Comparison of ENCODE assay signal across 8 cellular contexts in the genomic region with DNA sequence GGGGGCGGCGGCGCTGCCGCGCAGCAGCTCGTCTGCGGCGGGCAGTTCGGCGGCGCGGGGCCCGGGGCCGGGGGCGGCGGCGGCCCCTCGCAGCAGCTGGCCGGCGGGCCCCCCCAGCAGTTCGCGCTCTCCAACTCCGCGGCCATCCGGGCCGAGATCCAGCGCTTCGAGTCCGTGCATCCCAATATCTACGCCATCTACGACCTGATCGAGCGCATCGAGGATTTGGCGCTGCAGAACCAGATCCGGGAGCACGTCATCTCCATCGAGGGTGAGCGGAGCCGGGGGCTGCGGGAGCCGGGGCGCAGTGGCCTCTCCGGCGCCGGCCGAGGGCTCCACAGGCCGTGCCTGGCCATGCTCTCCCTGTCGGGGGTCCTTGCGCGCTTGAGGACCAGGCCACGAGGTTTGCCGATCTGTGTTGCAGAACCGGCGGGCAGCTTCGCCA. TPM values are rescaled to one million over a fixed set of nuclear protein-coding genes. Genes with fewer than 3 reads are reported as not detected.
DNase-seq lines count a peak whose midpoint lies in the region; ATAC-seq, FAIRE-seq and TF ChIP-seq lines count a peak whose summit lies in the region.

No MANE protein-coding gene starts in this region.

- H3K79me2 ChIP-seq in H1 (ENCODE audit: control insufficient read depth in 1 of 2, insufficient read depth in 2 of 2, low read length in 2 of 2) = peaks cover 0 to 40% of the 10 kb centered on the region in 2 experiments; a peak in 2 of 4 replicates

- peak overlapping the region; percentile 15 for H3K18ac ChIP-seq in H1 (ENCODE audit: extremely low read depth, low read length)

- H3K36me3 Mint-ChIP-seq in natural killer cell = no peaks in the 10 kb centered on the region

- peaks cover 5% of the 10 kb centered on the region for H3K79me1 ChIP-seq in H1 (ENCODE audit: low read depth, low read length)

- no peak for FAIRE-seq in H1 (lab: Jason Lieb, UNC)

- no peaks in the 10 kb centered on the region for H3K27me3 Mint-ChIP-seq in natural killer cell (ENCODE audit: low read depth in 2 of 2)

- H3K9me3 Mint-ChIP-seq in natural killer cell = no peaks in the 10 kb centered on the region

- H2AK5ac ChIP-seq in H1 (ENCODE audit: low read depth, low read length) = no peak overlapping the region

- H4K8ac ChIP-seq in H1 (ENCODE audit: extremely low read depth, insufficient read depth, low read length) = peak overlapping the region; percentile 47

- TF ChIP-seq CTCF in H1 (IDR thresholded peaks at IDR 0.05; ENCODE audit: control extremely low read depth in 1 of 3, insufficient read depth in 1 of 3, low read depth in 1 of 3, low read length in 3 of 3) = no peak
- no peak for TF ChIP-seq CTCF in natural killer cell (IDR thresholded peaks at IDR 0.05)

- DNase-seq in activated naive CD4-positive, alpha-beta T cell treated with Interleukin-2 at 50 U/mL for 16 hours = peak; percentile 38
- no peak for DNase-seq in activated naive CD4-positive, alpha-beta T cell (lab: John Stamatoyannopoulos, UW)
- DNase-seq in H1 (ENCODE audit: low read depth in 1 of 2, low spot score in 2 of 2) (peak in 1 of 2 experiments; percentile 74), natural killer cell (no peak), SHP77 treated with DMSO at 0.1 percent for 48 hours (lab: John Stamatoyannopoulos, UW) (no peak)

- H2BK120ac ChIP-seq in H1 (replicated peaks; ENCODE audit: low read depth, low read length) = no peak overlapping the region

- no peak overlapping the region for H3K14ac ChIP-seq in H1 (ENCODE audit: insufficient read length)

- H3K27me3 ChIP-seq in H1 (replicated peaks in 1 of 4; ENCODE audit: control insufficient read depth in 3 of 4, extremely low read depth in 1 of 4, insufficient read depth in 3 of 4, low read length in 3 of 4) = peaks cover 0 to 28% (median 14%) of the 10 kb centered on the region in 4 experiments; a peak in 6 of 7 replicates

- CTCF ChIA-PET in H1 (lab: Charles Lee; ENCODE audit: partially characterized antibody) = interaction anchor here (1.0 to 15.1 kb wide), 5 partner anchors 10 to 158 kb away, joined by 3 to 448 read pairs (median 17); no protein-coding TSS in a partner anchor

- H3K4me2 ChIP-seq in H1 (ENCODE audit: insufficient read depth in 1 of 2, low read depth in 2 of 2, low read length in 2 of 2) = peak overlapping the region; percentile 73 to 83

- peaks cover 27 to 37% of the 10 kb centered on the region in 2 experiments for H4K20me1 ChIP-seq in H1 (replicated peaks in 1 of 2; ENCODE audit: control insufficient read depth in 1 of 2, insufficient read depth in 2 of 2, low read length in 2 of 2)

- H4K91ac ChIP-seq in H1 (replicated peaks; ENCODE audit: insufficient read length, low read length) = peak overlapping the region; percentile 71

- WGBS in H1 (ENCODE audit: extremely low coverage in 1 of 2, insufficient coverage in 1 of 2, insufficient read length in 1 of 2, insufficient replicate concordance in 2 of 2, low coverage in 1 of 2, low lambda C conversion rate in 2 of 2, missing lambda C conversion rate in 1 of 2), 2 experiments = 3% methylated on average over 18 of the region's 56 CpGs; no CpG with 5 or more reads in 1 of the 2 experiments

- H2BK12ac ChIP-seq in H1 (ENCODE audit: low read depth, low read length) = no peak overlapping the region

- H3K9me3 ChIP-seq in H1 (ENCODE audit: insufficient read depth in 2 of 2, low read depth in 1 of 2, low read length in 1 of 2) = no peaks in the 10 kb centered on the region

- H2AFZ ChIP-seq in H1 (ENCODE audit: low read length) = no peak overlapping the region

- H2BK20ac ChIP-seq in H1 (ENCODE audit: low read length) = no peak overlapping the region

- H3K4me3 Mint-ChIP-seq in natural killer cell = peak overlapping the region; percentile 91

- peak overlapping the region; percentile 26 to 80 for H3K27ac Mint-ChIP-seq in natural killer cell

- no peak for TF ChIP-seq EP300 in H1 (IDR thresholded peaks at IDR 0.05; ENCODE audit: borderline replicate concordance in 1 of 2, low read depth in 2 of 2, low read length in 2 of 2)

- H2BK5ac ChIP-seq in H1 (ENCODE audit: low read depth, low read length) = no peak overlapping the region

- H3K4me3 ChIP-seq in H1 (ENCODE audit: extremely low read depth in 1 of 4, insufficient read depth in 2 of 4, low read depth in 3 of 4, low read length in 4 of 4) = peak overlapping the region; percentile 58 to 75 (median 66)

- no peaks in the 10 kb centered on the region for H3K36me3 ChIP-seq in H1 (ENCODE audit: control insufficient read depth in 2 of 4, insufficient read depth in 4 of 4, low read length in 3 of 4)

- no peak overlapping the region for H3K27ac ChIP-seq in H1 (ENCODE audit: low read depth, low read length)

- H4K5ac ChIP-seq in H1 (ENCODE audit: insufficient read length, low read depth, low read length) = no peak overlapping the region

- POLR2A ChIA-PET in H1 (lab: Charles Lee; ENCODE audit: partially characterized antibody) = interaction anchor here (1.2 to 4.9 kb wide), 2 partner anchors 9 to 29 kb away, joined by 3 to 33 read pairs; a partner anchor contains a TSS

- no peak for TF ChIP-seq RAD21 in H1 (IDR thresholded peaks at IDR 0.05 in 1 of 2, conservative IDR thresholded peaks at IDR 0.05 in 1 of 2; ENCODE audit: low read depth in 2 of 2, low read length in 2 of 2)

- peak; percentile 1; the same call in 1 of the 3 replicates for ATAC-seq in SK-N-SH treated with all-trans-retinoic acid at 6 μM for 48 hours
- ATAC-seq in natural killer cell = no peak
- no peak for ATAC-seq in GM19395 (IDR thresholded peaks at IDR 0.05; ENCODE audit: unreplicated experiment)
- ATAC-seq in HG03175 (IDR thresholded peaks at IDR 0.05; ENCODE audit: unreplicated experiment) = no peak

- peak overlapping the region; percentile 62 for H3K4ac ChIP-seq in H1 (replicated peaks; ENCODE audit: insufficient read length, low read depth, low read length)

- peak overlapping the region; percentile 35 to 67 (median 53); a peak in 5 of 7 replicates for H3K9ac ChIP-seq in H1 (replicated peaks in 1 of 4; ENCODE audit: extremely low read depth in 1 of 4, low read depth in 3 of 4, low read length in 3 of 4)

- peaks cover 6 to 45% (median 29%) of the 10 kb centered on the region in 4 experiments for H3K4me1 ChIP-seq in H1 (replicated peaks in 1 of 4; ENCODE audit: control insufficient read depth in 3 of 4, insufficient read depth in 4 of 4, low read length in 3 of 4)

- intact Hi-C loops in natural killer cell (cut with micrococcal nuclease) = no loop called here

- H3K23ac ChIP-seq in H1 (ENCODE audit: insufficient read length) = no peak overlapping the region

- no peak for TF ChIP-seq POLR2A in H1 (IDR thresholded peaks at IDR 0.05; ENCODE audit: control extremely low read depth in 1 of 2, low read depth in 2 of 2, low read length in 2 of 2)

- no peak overlapping the region for H2BK15ac ChIP-seq in H1 (ENCODE audit: low read length)

- H3K56ac ChIP-seq in H1 (replicated peaks; ENCODE audit: insufficient read length, low read depth, low read length) = no peak overlapping the region

- H3K23me2 ChIP-seq in H1 (ENCODE audit: low read depth, low read length) = peaks cover 25% of the 10 kb centered on the region

- peaks cover 48 to 61% of the 10 kb centered on the region in 2 donors for H3K4me1 Mint-ChIP-seq in natural killer cell

RNA-seq across cellular contexts. Expression of a gene that starts 0.5 kb away (rescaled TPM):
- 66.4 and 68.1 TPM in 2 replicates for total RNA-seq in H1 (2021; fragmentation: NEBNext Ultra II Directional; extraction: Animal tissue kit (Norgen Biotek cat#: 25700))
- polyA plus RNA-seq in H1 (2011; rRNA removed) = 120 and 194 TPM in 2 replicates
- polyA plus RNA-seq in H1 (2011; cell fraction: cytosol; rRNA removed) = 90.4 TPM
- polyA plus RNA-seq in H1 (2011; cell fraction: nucleus; rRNA removed) = 258 TPM
- 70.1 to 77.1 TPM (median 74.6 TPM) in 4 replicates for polyA plus RNA-seq in H1 (2012, experiment 1 of 2)
- 48.0 TPM for polyA plus RNA-seq in H1 (2012, experiment 2 of 2)
- polyA plus RNA-seq in H1 (2013, experiment 1 of 2) = 33.4 TPM
- 33.2 TPM for polyA plus RNA-seq in H1 (2013, experiment 2 of 2)
- 27.8 and 33.8 TPM in 2 replicates for polyA minus RNA-seq in H1 (2011; rRNA and poly(A)+ RNA removed)
- 47.5 TPM for polyA minus RNA-seq in H1 (2011; cell fraction: cytosol; rRNA and poly(A)+ RNA removed)
- 71.5 TPM for polyA minus RNA-seq in H1 (2011; cell fraction: nucleus; rRNA and poly(A)+ RNA removed)
- 10 to 100 TPM; 27.7 to 46.9 (median 42.8) TPM for total RNA-seq in natural killer cell

RNA-seq across cellular contexts. Expression of a gene that starts 3.5 kb away (rescaled TPM):
- 41.4 and 48.7 TPM in 2 replicates for total RNA-seq in H1 (2021; fragmentation: NEBNext Ultra II Directional; extraction: Animal tissue kit (Norgen Biotek cat#: 25700))
- polyA plus RNA-seq in H1 (2011; rRNA removed) = 56.2 and 85.7 TPM in 2 replicates
- polyA plus RNA-seq in H1 (2011; cell fraction: cytosol; rRNA removed) = 38.5 TPM
- 77.0 TPM for polyA plus RNA-seq in H1 (2011; cell fraction: nucleus; rRNA removed)
- polyA plus RNA-seq in H1 (2012, experiment 1 of 2) = 23.7 to 47.4 TPM (median 42.5 TPM) in 4 replicates
- 45.8 TPM for polyA plus RNA-seq in H1 (2012, experiment 2 of 2)
- 69.9 TPM for polyA plus RNA-seq in H1 (2013, experiment 1 of 2)
- 77.4 TPM for polyA plus RNA-seq in H1 (2013, experiment 2 of 2)
- polyA minus RNA-seq in H1 (2011; rRNA and poly(A)+ RNA removed) = 6.5 and 7.1 TPM in 2 replicates
- polyA minus RNA-seq in H1 (2011; cell fraction: cytosol; rRNA and poly(A)+ RNA removed) = 18.8 TPM
- 14.7 TPM for polyA minus RNA-seq in H1 (2011; cell fraction: nucleus; rRNA and poly(A)+ RNA removed)
- total RNA-seq in natural killer cell = 10 to 100 TPM; 44.1 to 49.8 (median 47.3) TPM

RNA-seq across cellular contexts. Expression of a gene that starts 6.2 kb away (rescaled TPM):
- 39.4 and 43.8 TPM in 2 replicates for total RNA-seq in H1 (2021; fragmentation: NEBNext Ultra II Directional; extraction: Animal tissue kit (Norgen Biotek cat#: 25700))
- 84.0 and 116 TPM in 2 replicates for polyA plus RNA-seq in H1 (2011; rRNA removed)
- 87.9 TPM for polyA plus RNA-seq in H1 (2011; cell fraction: cytosol; rRNA removed)
- polyA plus RNA-seq in H1 (2011; cell fraction: nucleus; rRNA removed) = 383 TPM
- polyA plus RNA-seq in H1 (2012, experiment 1 of 2) = 34.8 to 66.7 TPM (median 56.9 TPM) in 4 replicates
- polyA plus RNA-seq in H1 (2012, experiment 2 of 2) = 59.3 TPM
- polyA plus RNA-seq in H1 (2013, experiment 1 of 2) = 53.6 TPM
- 45.8 TPM for polyA plus RNA-seq in H1 (2013, experiment 2 of 2)
- 28.6 and 30.4 TPM in 2 replicates for polyA minus RNA-seq in H1 (2011; rRNA and poly(A)+ RNA removed)
- polyA minus RNA-seq in H1 (2011; cell fraction: cytosol; rRNA and poly(A)+ RNA removed) = 25.5 TPM
- 71.3 TPM for polyA minus RNA-seq in H1 (2011; cell fraction: nucleus; rRNA and poly(A)+ RNA removed)
- 10 to 100 TPM; 72.8 to 89.4 (median 85.2) TPM for total RNA-seq in natural killer cell

RNA-seq across cellular contexts. Expression of a gene that starts 27.4 kb away (rescaled TPM):
- total RNA-seq in H1 (2021; fragmentation: NEBNext Ultra II Directional; extraction: Animal tissue kit (Norgen Biotek cat#: 25700)) = 147 and 148 TPM in 2 replicates
- 72.6 and 105 TPM in 2 replicates for polyA plus RNA-seq in H1 (2011; rRNA removed)
- 64.0 TPM for polyA plus RNA-seq in H1 (2011; cell fraction: cytosol; rRNA removed)
- 293 TPM for polyA plus RNA-seq in H1 (2011; cell fraction: nucleus; rRNA removed)
- 60.3 to 144 TPM (median 135 TPM) in 4 replicates for polyA plus RNA-seq in H1 (2012, experiment 1 of 2)
- 178 TPM for polyA plus RNA-seq in H1 (2012, experiment 2 of 2)
- 120 TPM for polyA plus RNA-seq in H1 (2013, experiment 1 of 2)
- polyA plus RNA-seq in H1 (2013, experiment 2 of 2) = 123 TPM
- polyA minus RNA-seq in H1 (2011; rRNA and poly(A)+ RNA removed) = 42.9 and 53.5 TPM in 2 replicates
- polyA minus RNA-seq in H1 (2011; cell fraction: cytosol; rRNA and poly(A)+ RNA removed) = 63.4 TPM
- polyA minus RNA-seq in H1 (2011; cell fraction: nucleus; rRNA and poly(A)+ RNA removed) = 68.4 TPM
- 10 to 100 TPM; 60.4 to 87.3 (median 66.1) TPM for total RNA-seq in natural killer cell

RNA-seq across cellular contexts. Expression of a gene that starts 29.1 kb away (rescaled TPM):
- total RNA-seq in H1 (2021; fragmentation: NEBNext Ultra II Directional; extraction: Animal tissue kit (Norgen Biotek cat#: 25700)) = 22.7 and 22.8 TPM in 2 replicates
- polyA plus RNA-seq in H1 (2011; rRNA removed) = 37.2 and 47.8 TPM in 2 replicates
- 30.4 TPM for polyA plus RNA-seq in H1 (2011; cell fraction: cytosol; rRNA removed)
- polyA plus RNA-seq in H1 (2011; cell fraction: nucleus; rRNA removed) = 29.0 TPM
- 23.4 to 31.3 TPM (median 27.8 TPM) in 4 replicates for polyA plus RNA-seq in H1 (2012, experiment 1 of 2)
- 24.6 TPM for polyA plus RNA-seq in H1 (2012, experiment 2 of 2)
- 20.9 TPM for polyA plus RNA-seq in H1 (2013, experiment 1 of 2)
- polyA plus RNA-seq in H1 (2013, experiment 2 of 2) = 19.9 TPM
- 20.8 and 22.0 TPM in 2 replicates for polyA minus RNA-seq in H1 (2011; rRNA and poly(A)+ RNA removed)
- polyA minus RNA-seq in H1 (2011; cell fraction: cytosol; rRNA and poly(A)+ RNA removed) = 8.8 TPM
- polyA minus RNA-seq in H1 (2011; cell fraction: nucleus; rRNA and poly(A)+ RNA removed) = 14.2 TPM
- 1 to 10 TPM; 6.2 to 8.0 (median 6.6) TPM for total RNA-seq in natural killer cell
